ENCODE assay signal across 13 cellular contexts in the genomic region with DNA sequence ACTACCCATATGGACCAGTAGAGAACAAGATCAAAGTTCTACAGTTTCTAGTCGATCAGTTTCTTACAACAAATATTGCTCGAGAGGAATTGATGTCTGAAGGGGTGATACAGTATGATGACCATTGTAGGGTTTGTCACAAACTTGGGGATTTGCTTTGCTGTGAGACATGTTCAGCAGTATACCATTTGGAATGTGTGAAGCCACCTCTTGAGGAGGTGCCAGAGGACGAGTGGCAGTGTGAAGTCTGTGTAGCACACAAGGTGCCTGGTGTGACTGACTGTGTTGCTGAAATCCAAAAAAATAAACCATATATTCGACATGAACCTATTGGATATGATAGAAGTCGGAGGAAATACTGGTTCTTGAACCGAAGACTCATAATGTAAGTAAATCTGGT. TPM values are rescaled to one million over a fixed set of nuclear protein-coding genes. Genes with fewer than 3 reads are reported as not detected.
A peak's percentile ranks its signal among the peaks of the same experiment; 100 is the strongest.
DNase-seq lines count a peak whose midpoint lies in the region; ATAC-seq and TF ChIP-seq lines count a peak whose summit lies in the region.
"Had no signal": no experiment of that assay in that cellular context is flagged by ENCODE, and none has a peak within 500 bp of the region (broad histone marks: within the 10 kb centered on the region; RNA-seq: fewer than 3 reads in every experiment).

No MANE protein-coding gene starts in this region.

- peaks cover 89% of the 10 kb centered on the region for H3K4me1 ChIP-seq in DOHH2 (ENCODE audit: control insufficient read depth, low read length)
- peaks cover 5 to 34% (median 9%) of the 10 kb centered on the region in 4 donors for H3K4me1 ChIP-seq in transverse colon

- H3K9me3 ChIP-seq in DOHH2 (ENCODE audit: control insufficient read depth, insufficient read depth, low read length), result no peaks in the 10 kb centered on the region
- H3K9me3 ChIP-seq in transverse colon, result no peaks in the 10 kb centered on the region

- CTCF ChIA-PET in activated CD8-positive, alpha-beta T cell treated with anti-CD3 and anti-CD28 coated beads, Interleukin-2, amount 10 ng/mL, durations not matched to agents 7 days and 5 days (lab: Charles Lee), result interaction anchor here (1.3 kb wide), 1 partner anchor 9 kb away, joined by 4 read pairs; no protein-coding TSS in a partner anchor

- H3K4me3 ChIP-seq in DOHH2 (ENCODE audit: low read length), result peak overlapping the region; percentile 24; the same call in 1 of the 2 replicates
- H3K4me3 ChIP-seq in transverse colon, result no peak overlapping the region

- TF ChIP-seq EP300 in transverse colon (IDR thresholded peaks at IDR 0.05; ENCODE audit: low read depth), result no peak

- intact Hi-C loops in transverse colon (cut with DNase I; ENCODE audit: low total_unique reads), result no loop called here

- H3K27ac ChIP-seq in DOHH2 (ENCODE audit: low read depth, low read length), result peak overlapping the region; percentile 66; the same call in 1 of the 2 replicates
- no peak overlapping the region for H3K27ac ChIP-seq in transverse colon

- no peaks in the 10 kb centered on the region for H3K27me3 ChIP-seq in DOHH2 (ENCODE audit: control insufficient read depth, low read length)
- no peaks in the 10 kb centered on the region for H3K27me3 ChIP-seq in transverse colon

- in situ Hi-C loops in transverse colon (cut with MboI; ENCODE audit: low pct_ligation_motif_present in 1 of 4, low pct_unique_long_range_greater_than_20kb in 1 of 4, low sequenced_read_pairs in 3 of 4), result no loop called here

- H3K36me3 ChIP-seq in DOHH2 (ENCODE audit: control insufficient read depth, low read length) (peaks cover 80% of the 10 kb centered on the region), transverse colon (peaks cover 0 to 15% (median 0%) of the 10 kb centered on the region in 4 donors)

- peak overlapping the region; percentile 80 for H3K4me2 ChIP-seq in DOHH2 (ENCODE audit: low read length)

- no peak for ATAC-seq in activated naive CD8-positive, alpha-beta T cell treated with anti-CD3 and anti-CD28 coated beads, Interleukin-2, amount 10 ng/mL, durations not matched to agents 7 days and 5 days (ENCODE audit: low read depth)
- ATAC-seq in activated naive CD8-positive, alpha-beta T cell treated with anti-CD3 and anti-CD28 coated beads, Interleukin-2, amount 50 U/mL, for 24 hours, result no peak
- no peak for ATAC-seq in activated CD8-positive, alpha-beta T cell treated with anti-CD3 and anti-CD28 coated beads, Interleukin-2, amount 10 ng/mL, durations not matched to agents 7 days and 5 days
- ATAC-seq in naive thymus-derived CD8-positive, alpha-beta T cell, result no peak
- ATAC-seq in HG03354 (IDR thresholded peaks at IDR 0.05; ENCODE audit: poor library complexity, severe bottlenecking, unreplicated experiment), result no peak
- ATAC-seq: PC-3 had no signal

- H3K79me2 ChIP-seq in DOHH2 (ENCODE audit: control insufficient read depth, low read length), result peaks cover 100% of the 10 kb centered on the region

- no peak for TF ChIP-seq POLR2A in transverse colon (IDR thresholded peaks at IDR 0.05)

- H3F3A ChIP-seq in DOHH2 (ENCODE audit: control insufficient read depth, insufficient read depth), result peaks cover 43% of the 10 kb centered on the region

- H3K4me3 Mint-ChIP-seq in activated naive CD8-positive, alpha-beta T cell treated with anti-CD3 and anti-CD28 coated beads, Interleukin-2, amount 10 ng/mL, durations not matched to agents 7 days and 5 days, result no peak overlapping the region
- H3K4me3 Mint-ChIP-seq in activated naive CD8-positive, alpha-beta T cell treated with anti-CD3 and anti-CD28 coated beads, Interleukin-2, amount 50 U/mL, for 24 hours, result no peak overlapping the region
- H3K4me3 Mint-ChIP-seq in activated CD8-positive, alpha-beta T cell treated with anti-CD3 and anti-CD28 coated beads, Interleukin-2, amount 10 ng/mL, durations not matched to agents 7 days and 5 days, result no peak overlapping the region
- H3K4me3 Mint-ChIP-seq in naive thymus-derived CD8-positive, alpha-beta T cell, result peak overlapping the region in 7 of 10 donors; percentile 2 to 82 (median 65)

- peaks cover 27% of the 10 kb centered on the region for H4K20me1 ChIP-seq in DOHH2 (ENCODE audit: control insufficient read depth, insufficient read depth, low read depth, low read length)

- WGBS in transverse colon (ENCODE audit: low coverage in 1 of 2), 2 donors, result 90 to 95% methylated on average over 4 to 6 of the region's 6 CpGs

- H3K36me3 Mint-ChIP-seq in activated naive CD8-positive, alpha-beta T cell treated with anti-CD3 and anti-CD28 coated beads, Interleukin-2, amount 10 ng/mL, durations not matched to agents 7 days and 5 days, result peaks cover 23% of the 10 kb centered on the region
- peaks cover 27% of the 10 kb centered on the region for H3K36me3 Mint-ChIP-seq in activated naive CD8-positive, alpha-beta T cell treated with anti-CD3 and anti-CD28 coated beads, Interleukin-2, amount 50 U/mL, for 24 hours (ENCODE audit: low read depth)
- peaks cover 38% of the 10 kb centered on the region for H3K36me3 Mint-ChIP-seq in activated CD8-positive, alpha-beta T cell treated with anti-CD3 and anti-CD28 coated beads, Interleukin-2, amount 10 ng/mL, durations not matched to agents 7 days and 5 days (ENCODE audit: low read depth)
- H3K36me3 Mint-ChIP-seq in naive thymus-derived CD8-positive, alpha-beta T cell, result peaks cover 8 to 56% (median 10%) of the 10 kb centered on the region in 3 donors

- H3K27me3 Mint-ChIP-seq in activated naive CD8-positive, alpha-beta T cell treated with anti-CD3 and anti-CD28 coated beads, Interleukin-2, amount 10 ng/mL, durations not matched to agents 7 days and 5 days, result no peaks in the 10 kb centered on the region
- H3K27me3 Mint-ChIP-seq in activated naive CD8-positive, alpha-beta T cell treated with anti-CD3 and anti-CD28 coated beads, Interleukin-2, amount 50 U/mL, for 24 hours, result no peaks in the 10 kb centered on the region
- H3K27me3 Mint-ChIP-seq in activated CD8-positive, alpha-beta T cell treated with anti-CD3 and anti-CD28 coated beads, Interleukin-2, amount 10 ng/mL, durations not matched to agents 7 days and 5 days (ENCODE audit: low read depth), result no peaks in the 10 kb centered on the region
- no peaks in the 10 kb centered on the region for H3K27me3 Mint-ChIP-seq in naive thymus-derived CD8-positive, alpha-beta T cell

- POLR2A ChIA-PET in activated naive CD8-positive, alpha-beta T cell treated with anti-CD3 and anti-CD28 coated beads, Interleukin-2, amount 10 ng/mL, durations not matched to agents 7 days and 5 days (lab: Charles Lee), result interaction anchor here (1.3 kb wide), 1 partner anchor 23 kb away, joined by 4 read pairs; no protein-coding TSS in a partner anchor
- POLR2A ChIA-PET in activated CD8-positive, alpha-beta T cell treated with anti-CD3 and anti-CD28 coated beads, Interleukin-2, amount 10 ng/mL, durations not matched to agents 7 days and 5 days (lab: Charles Lee), result no interaction called here
- POLR2A ChIA-PET in naive thymus-derived CD8-positive, alpha-beta T cell (lab: Charles Lee), result interaction anchor here (2.0 kb wide), 1 partner anchor 30 kb away, joined by 5 read pairs; the partner anchor contains the start of gene BPTF

- no peaks in the 10 kb centered on the region for H3K9me2 ChIP-seq in DOHH2 (replicated peaks; ENCODE audit: control insufficient read depth, low read length)

- no peak for TF ChIP-seq CTCF in DOHH2 (IDR thresholded peaks at IDR 0.05; ENCODE audit: low read depth, low read length, poor library complexity, severe bottlenecking)
- no peak for TF ChIP-seq CTCF in transverse colon (IDR thresholded peaks at IDR 0.05)

- H3K4me1 Mint-ChIP-seq in activated naive CD8-positive, alpha-beta T cell treated with anti-CD3 and anti-CD28 coated beads, Interleukin-2, amount 10 ng/mL, durations not matched to agents 7 days and 5 days, result peaks cover 44% of the 10 kb centered on the region
- H3K4me1 Mint-ChIP-seq in activated naive CD8-positive, alpha-beta T cell treated with anti-CD3 and anti-CD28 coated beads, Interleukin-2, amount 50 U/mL, for 24 hours, result peaks cover 63% of the 10 kb centered on the region
- peaks cover 52% of the 10 kb centered on the region for H3K4me1 Mint-ChIP-seq in activated CD8-positive, alpha-beta T cell treated with anti-CD3 and anti-CD28 coated beads, Interleukin-2, amount 10 ng/mL, durations not matched to agents 7 days and 5 days (ENCODE audit: low read depth)
- H3K4me1 Mint-ChIP-seq in naive thymus-derived CD8-positive, alpha-beta T cell, result peaks cover 34 to 83% (median 75%) of the 10 kb centered on the region in 4 donors

- DNase-seq in activated naive CD8-positive, alpha-beta T cell treated with anti-CD3 and anti-CD28 coated beads, Interleukin-2, amount 10 ng/mL, durations not matched to agents 7 days and 5 days, result no peak
- DNase-seq in activated naive CD8-positive, alpha-beta T cell treated with anti-CD3 and anti-CD28 coated beads, Interleukin-2, amount 50 U/mL, for 24 hours, result no peak
- no peak for DNase-seq in activated CD8-positive, alpha-beta T cell treated with anti-CD3 and anti-CD28 coated beads, Interleukin-2, amount 10 ng/mL, durations not matched to agents 7 days and 5 days
- DNase-seq in naive thymus-derived CD8-positive, alpha-beta T cell, result no peak
- no peak for DNase-seq in dedifferentiated amniotic fluid mesenchymal stem cell (ENCODE audit: extremely low spot score)
- DNase-seq in transverse colon, result no peak
- DNase-seq: EL, NCI-H1436, NCI-H2081 treated with DMSO at 0.1 percent for 48 hours, NCI-H524 treated with DMSO at 0.1 percent for 48 hours, PC-3 had no signal

- peaks cover 4% of the 10 kb centered on the region for H3K9me3 Mint-ChIP-seq in activated naive CD8-positive, alpha-beta T cell treated with anti-CD3 and anti-CD28 coated beads, Interleukin-2, amount 10 ng/mL, durations not matched to agents 7 days and 5 days
- no peaks in the 10 kb centered on the region for H3K9me3 Mint-ChIP-seq in activated naive CD8-positive, alpha-beta T cell treated with anti-CD3 and anti-CD28 coated beads, Interleukin-2, amount 50 U/mL, for 24 hours
- no peaks in the 10 kb centered on the region for H3K9me3 Mint-ChIP-seq in activated CD8-positive, alpha-beta T cell treated with anti-CD3 and anti-CD28 coated beads, Interleukin-2, amount 10 ng/mL, durations not matched to agents 7 days and 5 days (ENCODE audit: insufficient read depth)
- H3K9me3 Mint-ChIP-seq in naive thymus-derived CD8-positive, alpha-beta T cell, result no peaks in the 10 kb centered on the region

- H3K27ac Mint-ChIP-seq in activated naive CD8-positive, alpha-beta T cell treated with anti-CD3 and anti-CD28 coated beads, Interleukin-2, amount 10 ng/mL, durations not matched to agents 7 days and 5 days, result peak overlapping the region; percentile 69
- H3K27ac Mint-ChIP-seq in activated naive CD8-positive, alpha-beta T cell treated with anti-CD3 and anti-CD28 coated beads, Interleukin-2, amount 50 U/mL, for 24 hours, result no peak overlapping the region
- peak overlapping the region; percentile 36 for H3K27ac Mint-ChIP-seq in activated CD8-positive, alpha-beta T cell treated with anti-CD3 and anti-CD28 coated beads, Interleukin-2, amount 10 ng/mL, durations not matched to agents 7 days and 5 days
- H3K27ac Mint-ChIP-seq in naive thymus-derived CD8-positive, alpha-beta T cell, result peak overlapping the region in 8 of 10 donors; percentile 2 to 88 (median 68)

RNA-seq across cellular contexts. Expression of gene BPTF, which starts 29.1 kb away (rescaled TPM):
- total RNA-seq in activated naive CD8-positive, alpha-beta T cell treated with anti-CD3 and anti-CD28 coated beads, Interleukin-2, amount 10 ng/mL, durations not matched to agents 7 days and 5 days, result 100 to 1,000 TPM; 126 to 133 TPM
- total RNA-seq in activated CD8-positive, alpha-beta T cell treated with anti-CD3 and anti-CD28 coated beads, Interleukin-2, amount 10 ng/mL, durations not matched to agents 7 days and 5 days, result 10 to 100 TPM; 85.9 to 87.0 TPM
- total RNA-seq in naive thymus-derived CD8-positive, alpha-beta T cell, result 100 to 1,000 TPM; 169 to 194 TPM
- polyA plus RNA-seq in naive thymus-derived CD8-positive, alpha-beta T cell, result 10 to 100 TPM in 2 of 3 donors, 1 to 10 TPM in 1; 9.9 to 18.8 (median 13.3) TPM
- 100 to 1,000 TPM in 2 of 4 donors, 10 to 100 TPM in 2; 70.3 to 158 (median 86.7) TPM for total RNA-seq in transverse colon

Comparison
In these comparisons a context has a peak if more than half of its experiments do, and no peak if none do; other contexts are left out.
1. H3K4me3 Mint-ChIP-seq: peak in naive thymus-derived CD8-positive, alpha-beta T cell (7 of 10); none in activated naive CD8-positive, alpha-beta T cell treated with anti-CD3 and anti-CD28 coated beads, Interleukin-2, amount 10 ng/mL, durations not matched to agents 7 days and 5 days (single experiment), activated naive CD8-positive, alpha-beta T cell treated with anti-CD3 and anti-CD28 coated beads, Interleukin-2, amount 50 U/mL, for 24 hours (single experiment) and activated CD8-positive, alpha-beta T cell treated with anti-CD3 and anti-CD28 coated beads, Interleukin-2, amount 10 ng/mL, durations not matched to agents 7 days and 5 days (single experiment).